1 cellular context compared by ENCODE assay signal in genomic region chr2:151730242-151730975, GRCh38.
TF ChIP-seq lines count a peak whose summit lies in the region.

No MANE protein-coding gene starts in this region.

TF ChIP-seq in GM12878, 131 proteins besides CTCF, POLR2A, EP300 and RAD21 (continued from another document):
- TF ChIP-seq PRDM15 (CRISPR knock-in tag; IDR thresholded peaks at IDR 0.05) (no peak), CREM (IDR thresholded peaks at IDR 0.05; ENCODE audit: low read depth) (peak; percentile 47; the same call in 1 of the 2 replicates), NFIC (IDR thresholded peaks at IDR 0.05; ENCODE audit: low read depth, low read length) (peak; percentile 54; the same call in 1 of the 2 replicates), ZZZ3 (IDR thresholded peaks at IDR 0.05; ENCODE audit: control insufficient read depth, insufficient read length, low read depth) (no peak), ATF7 (IDR thresholded peaks at IDR 0.05; ENCODE audit: low read depth) (0 out of 2 replicates have a peak, but pooled peaks have one; percentile 33), MEF2A (IDR thresholded peaks at IDR 0.05; ENCODE audit: insufficient read depth, low read depth, low read length) (peak; percentile 67), LARP7 (IDR thresholded peaks at IDR 0.05) (no peak), EED (IDR thresholded peaks at IDR 0.05; ENCODE audit: low read depth) (peak; percentile 57; the same call in 1 of the 2 replicates), RUNX3 (IDR thresholded peaks at IDR 0.05; ENCODE audit: low read length) (peak; percentile 24; the same call in 1 of the 2 replicates)
- TF ChIP-seq, protein P1, sequence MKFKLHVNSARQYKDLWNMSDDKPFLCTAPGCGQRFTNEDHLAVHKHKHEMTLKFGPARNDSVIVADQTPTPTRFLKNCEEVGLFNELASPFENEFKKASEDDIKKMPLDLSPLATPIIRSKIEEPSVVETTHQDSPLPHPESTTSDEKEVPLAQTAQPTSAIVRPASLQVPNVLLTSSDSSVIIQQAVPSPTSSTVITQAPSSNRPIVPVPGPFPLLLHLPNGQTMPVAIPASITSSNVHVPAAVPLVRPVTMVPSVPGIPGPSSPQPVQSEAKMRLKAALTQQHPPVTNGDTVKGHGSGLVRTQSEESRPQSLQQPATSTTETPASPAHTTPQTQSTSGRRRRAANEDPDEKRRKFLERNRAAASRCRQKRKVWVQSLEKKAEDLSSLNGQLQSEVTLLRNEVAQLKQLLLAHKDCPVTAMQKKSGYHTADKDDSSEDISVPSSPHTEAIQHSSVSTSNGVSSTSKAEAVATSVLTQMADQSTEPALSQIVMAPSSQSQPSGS (IDR thresholded peaks at IDR 0.05; ENCODE audit: low read length) = peak; percentile 61; the same call in 1 of the 2 replicates
